ENCODE assay signal across 12 cellular contexts in genomic region chr2:193966590-193966989, GRCh38.
DNase-seq lines count a peak whose midpoint lies in the region; ATAC-seq and TF ChIP-seq lines count a peak whose summit lies in the region.
"Had no signal": no experiment of that assay in that cellular context is flagged by ENCODE, and none has a peak within 500 bp of the region (broad histone marks: within the 10 kb centered on the region; RNA-seq: fewer than 3 reads in every experiment).

No MANE protein-coding gene starts in this region.

- H3F3A ChIP-seq in PC-3 (ENCODE audit: low read length, unreplicated experiment): no peaks in the 10 kb centered on the region

- ATAC-seq in PC-3 (peak; percentile 99), GM18519 (IDR thresholded peaks at IDR 0.05; ENCODE audit: low FRiP score, unreplicated experiment) (no peak)

- no peaks in the 10 kb centered on the region for H3K36me3 Mint-ChIP-seq in activated naive CD8-positive, alpha-beta T cell treated with anti-CD3 and anti-CD28 coated beads for 36 hours

- H3K27me3 ChIP-seq in PC-3 (ENCODE audit: low read length): no peaks in the 10 kb centered on the region
- H3K27me3 ChIP-seq in fibroblast of lung (ENCODE audit: control insufficient read depth, insufficient read depth, low read length): no peaks in the 10 kb centered on the region

- CTCF ChIA-PET in PC-3 (lab: Charles Lee): no interaction called here

- H3K79me2 ChIP-seq in PC-3 (ENCODE audit: low read length) (no peaks in the 10 kb centered on the region), fibroblast of lung (ENCODE audit: control insufficient read depth, insufficient read depth, low read length) (no peaks in the 10 kb centered on the region)
- H3K79me2 ChIP-seq: parathyroid adenoma had no signal

- POLR2A ChIA-PET in PC-3 (lab: Charles Lee; ENCODE audit: unreplicated experiment): interaction anchor here (0.6 kb wide), 1 partner anchor 1690 kb away, joined by 3 read pairs; no protein-coding TSS in a partner anchor

- H3K4me3 ChIP-seq in PC-3 (ENCODE audit: low read length) (no peak overlapping the region), fibroblast of lung (replicated peaks in 1 of 4; ENCODE audit: control extremely low read depth in 1 of 4, insufficient read depth in 1 of 4, low read depth in 3 of 4, low read length in 4 of 4) (no peak overlapping the region), retinal pigment epithelial cell (ENCODE audit: low read length) (no peak overlapping the region)

- BruUV-seq in PC-3 (replicated peaks; lab: Mats Ljungman, UMichigan): no TSS peak

- no peaks in the 10 kb centered on the region for H3K4me1 Mint-ChIP-seq in activated naive CD8-positive, alpha-beta T cell treated with anti-CD3 and anti-CD28 coated beads for 36 hours
- H3K4me1 Mint-ChIP-seq: activated CD4-positive, alpha-beta T cell treated with anti-CD3 and anti-CD28 coated beads, Interleukin-2, amount 10 ng/mL, durations not matched to agents 24 days and 14 days had no signal

- intact Hi-C loops in PC-3 (cut with micrococcal nuclease): loop anchor here (1.0 kb wide), 1 partner anchor 1352 kb away; no protein-coding TSS in a partner anchor

- H3K27ac ChIP-seq in PC-3 (ENCODE audit: low read length) (no peak overlapping the region), fibroblast of lung (ENCODE audit: insufficient read depth, low read length) (no peak overlapping the region)
- H3K27ac ChIP-seq: 22Rv1, parathyroid adenoma had no signal

- H3K9me3 ChIP-seq in PC-3 (ENCODE audit: low read length) (no peaks in the 10 kb centered on the region), fibroblast of lung (ENCODE audit: control insufficient read depth, insufficient read depth, low read depth, low read length) (no peaks in the 10 kb centered on the region)

- TF ChIP-seq CTCF in PC-3 (conservative IDR thresholded peaks at IDR 0.05; ENCODE audit: low read depth, low read length) (no peak), fibroblast of lung (conservative IDR thresholded peaks at IDR 0.05 in 1 of 2, IDR thresholded peaks at IDR 0.05 in 1 of 2; ENCODE audit: low read depth in 1 of 2, low read length in 2 of 2) (no peak), retinal pigment epithelial cell (conservative IDR thresholded peaks at IDR 0.05; ENCODE audit: low read depth, low read length) (no peak)

- H3K9ac ChIP-seq in PC-3 (ENCODE audit: low read length) (no peak overlapping the region), fibroblast of lung (ENCODE audit: insufficient read depth, low read length) (no peak overlapping the region)
- H3K9ac ChIP-seq: parathyroid adenoma had no signal

- H2AFZ ChIP-seq in PC-3 (ENCODE audit: low read length) (no peak overlapping the region), fibroblast of lung (ENCODE audit: low read length) (no peak overlapping the region)
- H2AFZ ChIP-seq: parathyroid adenoma had no signal

- H3K4me2 ChIP-seq in PC-3 (ENCODE audit: low read length) (no peak overlapping the region), fibroblast of lung (ENCODE audit: extremely low read depth, insufficient read depth, low read length) (no peak overlapping the region)

- DNase-seq in NCI-H1417 (lab: John Stamatoyannopoulos, UW) (peak in 2 of 3 experiments; percentile 15 to 55), NCI-H1417 treated with DMSO at 0.1 percent for 48 hours (lab: John Stamatoyannopoulos, UW) (no peak), PC-3 (peak; percentile 59), fibroblast of lung (ENCODE audit: low read depth in 2 of 2) (peak; percentile 57 to 84), retinal pigment epithelial cell (ENCODE audit: low read depth) (peak; percentile 79), NCI-H2081 treated with DMSO at 0.1 percent for 48 hours (lab: John Stamatoyannopoulos, UW) (no peak)
- DNase-seq in activated naive CD8-positive, alpha-beta T cell treated with anti-CD3 and anti-CD28 coated beads for 36 hours: no peak
- DNase-seq: activated CD4-positive, alpha-beta T cell treated with anti-CD3 and anti-CD28 coated beads, Interleukin-2, amount 10 ng/mL, durations not matched to agents 24 days and 14 days; anterior cingulate cortex had no signal

- no peak overlapping the region for H3K4me3 Mint-ChIP-seq in activated naive CD8-positive, alpha-beta T cell treated with anti-CD3 and anti-CD28 coated beads for 36 hours
- H3K4me3 Mint-ChIP-seq: activated CD4-positive, alpha-beta T cell treated with anti-CD3 and anti-CD28 coated beads, Interleukin-2, amount 10 ng/mL, durations not matched to agents 24 days and 14 days had no signal

- H3K9me2 ChIP-seq in PC-3 (replicated peaks; ENCODE audit: low read length): no peaks in the 10 kb centered on the region

- H3K36me3 ChIP-seq in PC-3 (ENCODE audit: low read depth, low read length) (no peaks in the 10 kb centered on the region), fibroblast of lung (ENCODE audit: control insufficient read depth, insufficient read depth, low read length) (no peaks in the 10 kb centered on the region)

- no peaks in the 10 kb centered on the region for H3K9me3 Mint-ChIP-seq in activated naive CD8-positive, alpha-beta T cell treated with anti-CD3 and anti-CD28 coated beads for 36 hours
- H3K9me3 Mint-ChIP-seq: activated CD4-positive, alpha-beta T cell treated with anti-CD3 and anti-CD28 coated beads, Interleukin-2, amount 10 ng/mL, durations not matched to agents 24 days and 14 days had no signal

- H3K4me1 ChIP-seq in PC-3 (ENCODE audit: insufficient read depth, low read length): no peaks in the 10 kb centered on the region
- H3K4me1 ChIP-seq in fibroblast of lung (ENCODE audit: control insufficient read depth, extremely low read depth, insufficient read depth, low read length): no peaks in the 10 kb centered on the region
- H3K4me1 ChIP-seq: parathyroid adenoma had no signal

- H3K27ac Mint-ChIP-seq in activated naive CD8-positive, alpha-beta T cell treated with anti-CD3 and anti-CD28 coated beads for 36 hours: no peak overlapping the region
- H3K27ac Mint-ChIP-seq: activated CD4-positive, alpha-beta T cell treated with anti-CD3 and anti-CD28 coated beads, Interleukin-2, amount 10 ng/mL, durations not matched to agents 24 days and 14 days had no signal

- H4K20me1 ChIP-seq in PC-3 (ENCODE audit: low read length): no peaks in the 10 kb centered on the region
- H4K20me1 ChIP-seq in fibroblast of lung (ENCODE audit: control insufficient read depth, extremely low read depth, insufficient read depth, low read length): no peaks in the 10 kb centered on the region

- no peaks in the 10 kb centered on the region for H3K27me3 Mint-ChIP-seq in activated naive CD8-positive, alpha-beta T cell treated with anti-CD3 and anti-CD28 coated beads for 36 hours
- H3K27me3 Mint-ChIP-seq: activated CD4-positive, alpha-beta T cell treated with anti-CD3 and anti-CD28 coated beads, Interleukin-2, amount 10 ng/mL, durations not matched to agents 24 days and 14 days had no signal

Comparison
In these comparisons a context has a peak if more than half of its experiments do, and no peak if none do; other contexts are left out.
1. DNase-seq: peak in NCI-H1417 (2 of 3), PC-3 (single experiment), fibroblast of lung (2 of 2) and retinal pigment epithelial cell (single experiment); none in NCI-H1417 treated with DMSO at 0.1 percent for 48 hours (single experiment), NCI-H2081 treated with DMSO at 0.1 percent for 48 hours (single experiment) and activated naive CD8-positive, alpha-beta T cell treated with anti-CD3 and anti-CD28 coated beads for 36 hours (single experiment).